1 cellular context compared by ENCODE assay signal in genomic region chr1:201286445-201286844, GRCh38.
TF ChIP-seq lines count a peak whose summit lies in the region.

No MANE protein-coding gene starts in this region.

TF ChIP-seq in H1, 55 proteins besides CTCF, POLR2A, EP300 and RAD21:
- TF ChIP-seq RBBP5 (IDR thresholded peaks at IDR 0.05; ENCODE audit: borderline replicate concordance, low read depth, low read length) (no peak), SIX5 (IDR thresholded peaks at IDR 0.05; ENCODE audit: low read depth, low read length) (no peak), RFX5 (IDR thresholded peaks at IDR 0.05; ENCODE audit: borderline replicate concordance, low read depth, low read length) (no peak), SRF (IDR thresholded peaks at IDR 0.05; ENCODE audit: low read depth, low read length) (no peak)
